ENCODE assay signal across 11 cellular contexts in genomic region chr20:48683467-48684175, GRCh38.
DNase-seq lines count a peak whose midpoint lies in the region; ATAC-seq and TF ChIP-seq lines count a peak whose summit lies in the region.
"Had no signal": no experiment of that assay in that cellular context is flagged by ENCODE, and none has a peak within 500 bp of the region (broad histone marks: within the 10 kb centered on the region; RNA-seq: fewer than 3 reads in every experiment).

No MANE protein-coding gene starts in this region.

- peaks cover 10% of the 10 kb centered on the region for H3K4me1 Mint-ChIP-seq in activated T-cell treated with anti-CD3 and anti-CD28 coated beads, Interleukin-2, amount 50 U/mL, for 72 hours (ENCODE audit: low read depth)
- peaks cover 36% of the 10 kb centered on the region for H3K4me1 Mint-ChIP-seq in type B pancreatic cell (ENCODE audit: unreplicated experiment)

- 79 to 87% methylated on average over 12 of the region's 12 CpGs for WGBS in body of pancreas, 2 donors

- TF ChIP-seq CTCF in body of pancreas (IDR thresholded peaks at IDR 0.05) (no peak), type B pancreatic cell (conservative IDR thresholded peaks at IDR 0.05) (no peak)

- peaks cover 7 to 8% of the 10 kb centered on the region in 2 donors for H3K36me3 Mint-ChIP-seq in activated T-cell treated with anti-CD3 and anti-CD28 coated beads, Interleukin-2, amount 50 U/mL, for 72 hours (ENCODE audit: insufficient read depth in 2 of 2)
- H3K36me3 Mint-ChIP-seq in type B pancreatic cell, result peaks cover 5% of the 10 kb centered on the region

- no peaks in the 10 kb centered on the region for H3K27me3 ChIP-seq in body of pancreas
- H3K27me3 ChIP-seq in muscle layer of duodenum (ENCODE audit: low read depth, low read length), result no peaks in the 10 kb centered on the region

- intact Hi-C loops in body of pancreas (cut with DNase I), result no loop called here

- H3K4me3 Mint-ChIP-seq in activated T-cell treated with anti-CD3 and anti-CD28 coated beads, Interleukin-2, amount 50 U/mL, for 72 hours, result no peak overlapping the region
- peak overlapping the region; percentile 63 for H3K4me3 Mint-ChIP-seq in type B pancreatic cell
- H3K4me3 Mint-ChIP-seq: central memory CD8-positive, alpha-beta T cell had no signal

- peaks cover 53% of the 10 kb centered on the region for H3K4me1 ChIP-seq in body of pancreas
- H3K4me1 ChIP-seq in muscle layer of duodenum (ENCODE audit: control insufficient read depth in 1 of 2, insufficient read depth in 2 of 2, low read length in 2 of 2), result peaks cover 24 to 40% of the 10 kb centered on the region in 2 donors

- H3K9me3 Mint-ChIP-seq in activated T-cell treated with anti-CD3 and anti-CD28 coated beads, Interleukin-2, amount 50 U/mL, for 72 hours, result no peaks in the 10 kb centered on the region
- peaks cover 3% of the 10 kb centered on the region for H3K9me3 Mint-ChIP-seq in type B pancreatic cell
- H3K9me3 Mint-ChIP-seq: central memory CD8-positive, alpha-beta T cell had no signal

- no peak overlapping the region for H3K4me3 ChIP-seq in body of pancreas
- no peak overlapping the region for H3K4me3 ChIP-seq in muscle layer of duodenum (ENCODE audit: low read depth in 1 of 2, low read length in 2 of 2)

- H3K36me3 ChIP-seq in body of pancreas (replicated peaks in 1 of 2; ENCODE audit: insufficient read depth in 1 of 2, low read depth in 2 of 2), result no peaks in the 10 kb centered on the region
- H3K36me3 ChIP-seq in muscle layer of duodenum (ENCODE audit: control insufficient read depth in 1 of 2, insufficient read depth in 2 of 2, low read length in 2 of 2), result peaks cover 10 to 18% of the 10 kb centered on the region in 2 donors

- ATAC-seq in activated T-cell treated with anti-CD3 and anti-CD28 coated beads, Interleukin-2, amount 50 U/mL, for 72 hours (replicated peaks in 1 of 2), result no peak
- ATAC-seq in body of pancreas (no peak), HG02852 (IDR thresholded peaks at IDR 0.05; ENCODE audit: unreplicated experiment) (no peak), GM21528 (IDR thresholded peaks at IDR 0.05; ENCODE audit: low FRiP score, unreplicated experiment) (no peak)

- peak overlapping the region in 3 of 4 donors; percentile 72 to 83 (median 78) for H3K27ac ChIP-seq in body of pancreas
- peak overlapping the region; percentile 64 for H3K27ac ChIP-seq in muscle layer of duodenum (ENCODE audit: low read length)

- DNase-seq in activated T-cell treated with anti-CD3 and anti-CD28 coated beads, Interleukin-2, amount 50 U/mL, for 72 hours, result no peak
- DNase-seq in activated T-cell treated with anti-CD3 and anti-CD28 coated beads for 4 hours (no peak), body of pancreas (no peak), type B pancreatic cell (ENCODE audit: extremely low spot score, unreplicated experiment) (no peak), NCI-H2029 (lab: John Stamatoyannopoulos, UW) (no peak)
- DNase-seq: left cardiac atrium, psoas muscle had no signal

- H3K27me3 Mint-ChIP-seq in activated T-cell treated with anti-CD3 and anti-CD28 coated beads, Interleukin-2, amount 50 U/mL, for 72 hours (ENCODE audit: low read depth), result no peaks in the 10 kb centered on the region
- no peaks in the 10 kb centered on the region for H3K27me3 Mint-ChIP-seq in type B pancreatic cell
- H3K27me3 Mint-ChIP-seq: central memory CD8-positive, alpha-beta T cell had no signal

- no peak for TF ChIP-seq POLR2A in body of pancreas (IDR thresholded peaks at IDR 0.05)

- H3K9me3 ChIP-seq in body of pancreas (no peaks in the 10 kb centered on the region), muscle layer of duodenum (ENCODE audit: control insufficient read depth in 1 of 2, low read length in 2 of 2) (no peaks in the 10 kb centered on the region)
- H3K9me3 ChIP-seq: psoas muscle had no signal

- peak overlapping the region; percentile 67 for H3K27ac Mint-ChIP-seq in activated T-cell treated with anti-CD3 and anti-CD28 coated beads, Interleukin-2, amount 50 U/mL, for 72 hours
- peak overlapping the region; percentile 2 for H3K27ac Mint-ChIP-seq in type B pancreatic cell
